In genomic region chr9:37414503-37414943, GRCh38 we compare ENCODE assay signal across 10 cellular contexts. TPM values are rescaled to one million over a fixed set of nuclear protein-coding genes. Genes with fewer than 3 reads are reported as not detected.
DNase-seq lines count a peak whose midpoint lies in the region; ATAC-seq, FAIRE-seq and TF ChIP-seq lines count a peak whose summit lies in the region.
"Had no signal": no experiment of that assay in that cellular context is flagged by ENCODE, and none has a peak within 500 bp of the region (broad histone marks: within the 10 kb centered on the region; RNA-seq: fewer than 3 reads in every experiment).

No MANE protein-coding gene starts in this region.

- no peak overlapping the region for H2AFZ ChIP-seq in keratinocyte (ENCODE audit: control insufficient read depth, low read length)
- peak overlapping the region; percentile 47 for H2AFZ ChIP-seq in smooth muscle cell (ENCODE audit: low read depth)

- no peaks in the 10 kb centered on the region for H3K36me3 Mint-ChIP-seq in activated CD8-positive, alpha-beta memory T cell treated with anti-CD3 and anti-CD28 coated beads, Interleukin-2, amount 10 ng/mL, durations not matched to agents 7 days and 5 days
- no peaks in the 10 kb centered on the region for H3K36me3 Mint-ChIP-seq in activated T-cell treated with anti-CD3 and anti-CD28 coated beads, Interleukin-2, amount 50 U/mL, for 24 hours (ENCODE audit: low read depth)
- H3K36me3 Mint-ChIP-seq: activated naive CD4-positive, alpha-beta T cell treated with anti-CD3 and anti-CD28 coated beads, Interleukin-2, amount 10 ng/mL, durations not matched to agents 7 days and 5 days had no signal

- CTCF ChIA-PET in activated CD8-positive, alpha-beta memory T cell treated with anti-CD3 and anti-CD28 coated beads, Interleukin-2, amount 10 ng/mL, durations not matched to agents 7 days and 5 days (lab: Charles Lee), result interaction anchor here (1.5 to 1.7 kb wide), 2 partner anchors 17 to 103 kb away, joined by 4 to 5 read pairs; no protein-coding TSS in a partner anchor

- H3K27ac ChIP-seq in HUES6 (ENCODE audit: low read depth, low read length) (no peak overlapping the region), keratinocyte (ENCODE audit: control insufficient read depth, insufficient read depth, low read length) (no peak overlapping the region), smooth muscle cell (ENCODE audit: low read depth) (no peak overlapping the region)

- DNase-seq in adipocyte (ENCODE audit: low read depth) (no peak), keratinocyte (ENCODE audit: low read depth, low spot score) (no peak), smooth muscle cell (lab: John Stamatoyannopoulos, UW; ENCODE audit: unreplicated experiment) (no peak), DMS114 treated with DMSO at 0.1 percent for 48 hours (lab: John Stamatoyannopoulos, UW; ENCODE audit: unreplicated experiment) (no peak)
- DNase-seq in activated CD8-positive, alpha-beta memory T cell treated with anti-CD3 and anti-CD28 coated beads, Interleukin-2, amount 10 ng/mL, durations not matched to agents 7 days and 5 days, result no peak
- no peak for DNase-seq in activated T-cell treated with anti-CD3 and anti-CD28 coated beads, Interleukin-2, amount 50 U/mL, for 24 hours
- DNase-seq in activated T-cell treated with anti-CD3 and anti-CD28 coated beads, Interleukin-2, amount 50 U/mL, for 1 hour, result no peak

- H3K4me3 Mint-ChIP-seq in activated CD8-positive, alpha-beta memory T cell treated with anti-CD3 and anti-CD28 coated beads, Interleukin-2, amount 10 ng/mL, durations not matched to agents 7 days and 5 days, result no peak overlapping the region
- H3K4me3 Mint-ChIP-seq in activated T-cell treated with anti-CD3 and anti-CD28 coated beads, Interleukin-2, amount 50 U/mL, for 24 hours, result no peak overlapping the region
- H3K4me3 Mint-ChIP-seq: activated naive CD4-positive, alpha-beta T cell treated with anti-CD3 and anti-CD28 coated beads, Interleukin-2, amount 10 ng/mL, durations not matched to agents 7 days and 5 days had no signal

- H4K20me1 ChIP-seq in keratinocyte (ENCODE audit: control insufficient read depth, extremely low read depth, insufficient read depth, low read length), result no peaks in the 10 kb centered on the region
- no peaks in the 10 kb centered on the region for H4K20me1 ChIP-seq in smooth muscle cell (ENCODE audit: low read depth)

- H3K79me2 ChIP-seq in keratinocyte (ENCODE audit: control insufficient read depth, insufficient read depth, low read length) (no peaks in the 10 kb centered on the region), smooth muscle cell (ENCODE audit: low read depth) (no peaks in the 10 kb centered on the region)

- peaks cover 25% of the 10 kb centered on the region for H3K4me1 ChIP-seq in HUES6 (ENCODE audit: control insufficient read depth, insufficient read depth, low read length)
- H3K4me1 ChIP-seq in adipocyte (ENCODE audit: control insufficient read depth, insufficient read depth, low read length), result peaks cover 12% of the 10 kb centered on the region
- peaks cover 52% of the 10 kb centered on the region for H3K4me1 ChIP-seq in keratinocyte (ENCODE audit: control insufficient read depth, extremely low read depth, insufficient read depth, low read length)
- peaks cover 28% of the 10 kb centered on the region for H3K4me1 ChIP-seq in smooth muscle cell (ENCODE audit: low read depth)

- 90% methylated on average over 10 of the region's 10 CpGs for WGBS in smooth muscle cell (ENCODE audit: low lambda C conversion rate)

- FAIRE-seq in keratinocyte (lab: Jason Lieb, UNC), result no peak

- no peaks in the 10 kb centered on the region for H3F3A ChIP-seq in smooth muscle cell (ENCODE audit: low read depth)

- peaks cover 31% of the 10 kb centered on the region for H3K27me3 Mint-ChIP-seq in activated CD8-positive, alpha-beta memory T cell treated with anti-CD3 and anti-CD28 coated beads, Interleukin-2, amount 10 ng/mL, durations not matched to agents 7 days and 5 days
- H3K27me3 Mint-ChIP-seq in activated T-cell treated with anti-CD3 and anti-CD28 coated beads, Interleukin-2, amount 50 U/mL, for 24 hours, result peaks cover 3% of the 10 kb centered on the region
- H3K27me3 Mint-ChIP-seq: CD4-positive, alpha-beta T cell had no signal

- H3K4me2 ChIP-seq in keratinocyte (ENCODE audit: control insufficient read depth, extremely low read depth, insufficient read depth, low read depth, low read length) (no peak overlapping the region), smooth muscle cell (no peak overlapping the region)

- H3K9me3 Mint-ChIP-seq in activated CD8-positive, alpha-beta memory T cell treated with anti-CD3 and anti-CD28 coated beads, Interleukin-2, amount 10 ng/mL, durations not matched to agents 7 days and 5 days (ENCODE audit: low read depth), result no peaks in the 10 kb centered on the region
- no peaks in the 10 kb centered on the region for H3K9me3 Mint-ChIP-seq in activated T-cell treated with anti-CD3 and anti-CD28 coated beads, Interleukin-2, amount 50 U/mL, for 24 hours
- H3K9me3 Mint-ChIP-seq: activated naive CD4-positive, alpha-beta T cell treated with anti-CD3 and anti-CD28 coated beads, Interleukin-2, amount 10 ng/mL, durations not matched to agents 7 days and 5 days; CD4-positive, alpha-beta T cell had no signal

- no peak for ATAC-seq in activated CD8-positive, alpha-beta memory T cell treated with anti-CD3 and anti-CD28 coated beads, Interleukin-2, amount 10 ng/mL, durations not matched to agents 7 days and 5 days

- H3K36me3 ChIP-seq in HUES6 (ENCODE audit: control insufficient read depth, insufficient read depth, low read length) (no peaks in the 10 kb centered on the region), adipocyte (ENCODE audit: control insufficient read depth, insufficient read depth, low read length, severe bottlenecking) (no peaks in the 10 kb centered on the region), keratinocyte (ENCODE audit: control insufficient read depth in 2 of 2, extremely low read depth in 1 of 2, insufficient read depth in 2 of 2, low read length in 2 of 2) (no peaks in the 10 kb centered on the region), smooth muscle cell (ENCODE audit: low read depth) (no peaks in the 10 kb centered on the region)

- dilution Hi-C loops in keratinocyte (cut with MboI; ENCODE audit: extremely low pct_ligation_motif_present, low sequenced_read_pairs), result loop anchor here (25.0 kb wide), 1 partner anchor 102 kb away; no protein-coding TSS in a partner anchor

- H3K9me3 ChIP-seq in HUES6 (ENCODE audit: control insufficient read depth, insufficient read depth, low read depth, low read length), result no peaks in the 10 kb centered on the region
- no peaks in the 10 kb centered on the region for H3K9me3 ChIP-seq in adipocyte (ENCODE audit: control insufficient read depth, low read length)
- no peaks in the 10 kb centered on the region for H3K9me3 ChIP-seq in keratinocyte (ENCODE audit: control insufficient read depth, low read depth, low read length)
- no peaks in the 10 kb centered on the region for H3K9me3 ChIP-seq in smooth muscle cell (replicated peaks; ENCODE audit: low read depth)

- H3K27me3 ChIP-seq in HUES6 (ENCODE audit: control insufficient read depth, insufficient read depth, low read length), result no peaks in the 10 kb centered on the region
- H3K27me3 ChIP-seq in adipocyte (replicated peaks; ENCODE audit: control insufficient read depth, insufficient read depth, low read length), result no peaks in the 10 kb centered on the region
- no peaks in the 10 kb centered on the region for H3K27me3 ChIP-seq in keratinocyte (ENCODE audit: control insufficient read depth, extremely low read depth, insufficient read depth, low read length)
- no peaks in the 10 kb centered on the region for H3K27me3 ChIP-seq in smooth muscle cell (ENCODE audit: low read depth)

- no peak for TF ChIP-seq CTCF in keratinocyte (optimal IDR thresholded peaks at IDR 0.05 in 1 of 3, IDR thresholded peaks at IDR 0.05 in 1 of 3, conservative IDR thresholded peaks at IDR 0.05 in 1 of 3; ENCODE audit: extremely low read depth in 1 of 3, insufficient read depth in 2 of 3, low read length in 3 of 3)
- TF ChIP-seq CTCF in smooth muscle cell (IDR thresholded peaks at IDR 0.05; ENCODE audit: borderline replicate concordance, insufficient read depth, poor library complexity, severe bottlenecking), result no peak

- H3K27ac Mint-ChIP-seq in activated CD8-positive, alpha-beta memory T cell treated with anti-CD3 and anti-CD28 coated beads, Interleukin-2, amount 10 ng/mL, durations not matched to agents 7 days and 5 days, result no peak overlapping the region
- H3K27ac Mint-ChIP-seq in activated T-cell treated with anti-CD3 and anti-CD28 coated beads, Interleukin-2, amount 50 U/mL, for 24 hours, result no peak overlapping the region
- H3K27ac Mint-ChIP-seq: activated naive CD4-positive, alpha-beta T cell treated with anti-CD3 and anti-CD28 coated beads, Interleukin-2, amount 10 ng/mL, durations not matched to agents 7 days and 5 days; CD4-positive, alpha-beta T cell had no signal

- H3K4me3 ChIP-seq in HUES6 (ENCODE audit: low read depth, low read length) (0 out of 2 replicates have a peak overlapping the region, but pooled peaks have one; percentile 16), adipocyte (ENCODE audit: low read length) (no peak overlapping the region), keratinocyte (ENCODE audit: control insufficient read depth in 2 of 3, extremely low read depth in 1 of 3, insufficient read depth in 2 of 3, low read depth in 1 of 3, low read length in 3 of 3) (no peak overlapping the region), smooth muscle cell (no peak overlapping the region)

- peak overlapping the region; percentile 4 for H3K9ac ChIP-seq in HUES6 (ENCODE audit: low read length)
- H3K9ac ChIP-seq in adipocyte (ENCODE audit: low read length), result peak overlapping the region; percentile 7
- H3K9ac ChIP-seq in keratinocyte (ENCODE audit: control insufficient read depth, extremely low read depth, insufficient read depth, low read length), result peak overlapping the region; percentile 12
- H3K9ac ChIP-seq in smooth muscle cell (ENCODE audit: low read depth), result no peak overlapping the region

- H3K9me1 ChIP-seq in keratinocyte (ENCODE audit: control insufficient read depth, extremely low read depth, insufficient read depth, low read length), result no peaks in the 10 kb centered on the region

- H3K4me1 Mint-ChIP-seq in activated CD8-positive, alpha-beta memory T cell treated with anti-CD3 and anti-CD28 coated beads, Interleukin-2, amount 10 ng/mL, durations not matched to agents 7 days and 5 days, result peaks cover 34% of the 10 kb centered on the region
- H3K4me1 Mint-ChIP-seq in activated T-cell treated with anti-CD3 and anti-CD28 coated beads, Interleukin-2, amount 50 U/mL, for 24 hours (ENCODE audit: low read depth), result peaks cover 32% of the 10 kb centered on the region

RNA-seq across cellular contexts. Expression of gene GRHPR, which starts 8.0 kb away (rescaled TPM):
- polyA plus RNA-seq in keratinocyte (116 to 173 TPM (median 130 TPM) in 3 replicates), smooth muscle cell (89.3 and 118 TPM in 2 replicates)
- 61.1 TPM for polyA plus RNA-seq in keratinocyte (2011; ENCODE audit: low read depth)
- 97.8 and 143 TPM in 2 replicates for polyA plus RNA-seq in keratinocyte (2011; cell fraction: cytosol; rRNA removed)
- polyA plus RNA-seq in keratinocyte (2011; cell fraction: nucleus; rRNA removed), result 123 and 141 TPM in 2 replicates
- 77.0 and 120 TPM in 2 replicates for polyA plus RNA-seq in keratinocyte (2012; ENCODE audit: low replicate concordance)
- polyA minus RNA-seq in keratinocyte, result 69.6 to 160 TPM (median 131 TPM) in 3 replicates
- polyA minus RNA-seq in keratinocyte (2011; cell fraction: cytosol; rRNA and poly(A)+ RNA removed), result 83.5 TPM
- 41.9 and 43.0 TPM in 2 replicates for polyA minus RNA-seq in keratinocyte (2011; cell fraction: nucleus; rRNA and poly(A)+ RNA removed)
- 97.5 and 128 TPM in 2 replicates for total RNA-seq in smooth muscle cell
- 10 to 100 TPM; 59.3 to 65.6 TPM for total RNA-seq in activated CD8-positive, alpha-beta memory T cell treated with anti-CD3 and anti-CD28 coated beads, Interleukin-2, amount 10 ng/mL, durations not matched to agents 7 days and 5 days

RNA-seq across cellular contexts. Expression of gene ZBTB5, which starts 50.7 kb away (rescaled TPM):
- polyA plus RNA-seq in keratinocyte (10.2 to 14.5 TPM (median 12.6 TPM) in 3 replicates), smooth muscle cell (4.2 and 4.3 TPM in 2 replicates)
- 2.4 TPM for polyA plus RNA-seq in keratinocyte (2011; ENCODE audit: low read depth)
- polyA plus RNA-seq in keratinocyte (2011; cell fraction: cytosol; rRNA removed), result 4.3 and 6.6 TPM in 2 replicates
- 26.9 and 29.8 TPM in 2 replicates for polyA plus RNA-seq in keratinocyte (2011; cell fraction: nucleus; rRNA removed)
- polyA plus RNA-seq in keratinocyte (2012; ENCODE audit: low replicate concordance), result 5.5 and 8.6 TPM in 2 replicates
- 11.8 to 26.2 TPM (median 22.9 TPM) in 3 replicates for polyA minus RNA-seq in keratinocyte
- polyA minus RNA-seq in keratinocyte (2011; cell fraction: cytosol; rRNA and poly(A)+ RNA removed), result 7.5 TPM
- 15.3 and 22.6 TPM in 2 replicates for polyA minus RNA-seq in keratinocyte (2011; cell fraction: nucleus; rRNA and poly(A)+ RNA removed)
- 21.8 and 29.0 TPM in 2 replicates for total RNA-seq in smooth muscle cell
- total RNA-seq in activated CD8-positive, alpha-beta memory T cell treated with anti-CD3 and anti-CD28 coated beads, Interleukin-2, amount 10 ng/mL, durations not matched to agents 7 days and 5 days, result 1 to 10 TPM; 9.7 TPM
